24 cellular contexts compared by ENCODE assay signal in the genomic region with DNA sequence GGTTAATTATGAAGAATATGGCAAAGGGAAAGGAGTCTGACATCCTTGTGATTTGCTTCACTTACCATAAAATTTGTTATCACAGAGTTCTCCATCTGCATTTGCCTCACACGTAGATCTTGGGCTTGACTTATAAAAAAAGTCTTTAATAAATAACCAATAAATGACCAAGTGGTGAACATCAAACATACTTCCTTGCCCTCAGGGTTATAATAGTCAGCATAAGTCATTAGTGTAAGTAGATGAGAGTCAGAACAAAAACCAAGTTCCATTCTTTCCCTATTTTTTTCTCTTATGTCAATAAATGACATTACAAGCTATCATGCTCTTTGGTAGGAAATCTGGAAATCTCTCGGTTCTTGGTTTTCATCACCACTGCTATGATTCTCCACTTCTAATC.
"Had no signal": no experiment of that assay in that cellular context is flagged by ENCODE, and none has a peak within 500 bp of the region (broad histone marks: within the 10 kb centered on the region; RNA-seq: fewer than 3 reads in every experiment).

No MANE protein-coding gene starts in this region.

- H3K36me3 Mint-ChIP-seq: activated CD4-positive, alpha-beta memory T cell treated with anti-CD3 and anti-CD28 coated beads for 36 hours; activated naive CD4-positive, alpha-beta T cell treated with anti-CD3 and anti-CD28 coated beads, Interleukin-2, amount 50 U/mL, for 72 hours had no signal

- H3K4me3 ChIP-seq: ascending aorta, body of pancreas had no signal

- H3K4me1 ChIP-seq: ascending aorta, body of pancreas had no signal

- H3K27me3 ChIP-seq: ascending aorta, body of pancreas had no signal

- H3K27ac Mint-ChIP-seq: activated B cell treated with CpG ODN at 0.5 μM for 24 hours; activated CD4-positive, alpha-beta memory T cell treated with anti-CD3 and anti-CD28 coated beads for 36 hours; activated CD4-positive, alpha-beta T cell treated with anti-CD3 and anti-CD28 coated beads, Interleukin-2, amount 10 ng/mL, durations not matched to agents 24 days and 14 days; activated naive CD4-positive, alpha-beta T cell treated with anti-CD3 and anti-CD28 coated beads, Interleukin-2, amount 50 U/mL, for 72 hours; activated naive CD8-positive, alpha-beta T cell treated with anti-CD3 and anti-CD28 coated beads, Interleukin-2, amount 50 U/mL, for 24 hours; T-helper 17 cell had no signal

- H3K27me3 Mint-ChIP-seq: activated B cell treated with CpG ODN at 0.5 μM for 24 hours; activated CD4-positive, alpha-beta memory T cell treated with anti-CD3 and anti-CD28 coated beads for 36 hours; activated CD4-positive, alpha-beta T cell treated with anti-CD3 and anti-CD28 coated beads, Interleukin-2, amount 10 ng/mL, durations not matched to agents 24 days and 14 days; activated naive CD8-positive, alpha-beta T cell treated with anti-CD3 and anti-CD28 coated beads, Interleukin-2, amount 50 U/mL, for 24 hours; T-helper 17 cell had no signal

- H3K4me1 Mint-ChIP-seq: activated B cell treated with CpG ODN at 0.5 μM for 24 hours; activated CD4-positive, alpha-beta T cell treated with anti-CD3 and anti-CD28 coated beads, Interleukin-2, amount 10 ng/mL, durations not matched to agents 24 days and 14 days; activated naive CD8-positive, alpha-beta T cell treated with anti-CD3 and anti-CD28 coated beads, Interleukin-2, amount 50 U/mL, for 24 hours; T-helper 17 cell had no signal

- H3K4me3 Mint-ChIP-seq: activated B cell treated with CpG ODN at 0.5 μM for 24 hours; activated CD4-positive, alpha-beta memory T cell treated with anti-CD3 and anti-CD28 coated beads for 36 hours; activated CD4-positive, alpha-beta T cell treated with anti-CD3 and anti-CD28 coated beads, Interleukin-2, amount 10 ng/mL, durations not matched to agents 24 days and 14 days; activated naive CD8-positive, alpha-beta T cell treated with anti-CD3 and anti-CD28 coated beads, Interleukin-2, amount 50 U/mL, for 24 hours; activated T-cell treated with anti-CD3 and anti-CD28 coated beads, Interleukin-2, amount 50 U/mL, for 4 hours; T-helper 17 cell had no signal

- H3K27ac ChIP-seq: ascending aorta, body of pancreas had no signal

- H3K36me3 ChIP-seq: ascending aorta had no signal

- H3K9me3 ChIP-seq: ascending aorta, body of pancreas had no signal

- H3K9me3 Mint-ChIP-seq: activated B cell treated with CpG ODN at 0.5 μM for 24 hours; activated CD4-positive, alpha-beta T cell treated with anti-CD3 and anti-CD28 coated beads, Interleukin-2, amount 10 ng/mL, durations not matched to agents 24 days and 14 days; activated T-cell treated with anti-CD3 and anti-CD28 coated beads, Interleukin-2, amount 50 U/mL, for 4 hours had no signal

- DNase-seq: activated B cell treated with CpG ODN at 0.5 μM for 24 hours; activated CD4-positive, alpha-beta memory T cell treated with anti-CD3 and anti-CD28 coated beads for 36 hours; activated CD4-positive, alpha-beta T cell treated with anti-CD3 and anti-CD28 coated beads for 1 hour; activated CD4-positive, alpha-beta T cell treated with anti-CD3 and anti-CD28 coated beads, Interleukin-2, amount 10 ng/mL, durations not matched to agents 24 days and 14 days; activated CD8-positive, alpha-beta memory T cell treated with anti-CD3 and anti-CD28 coated beads for 24 hours; activated effector memory CD4-positive, alpha-beta T cell treated with anti-CD3 and anti-CD28 coated beads, Interleukin-2, amount 50 U/mL, for 16 hours; activated naive CD4-positive, alpha-beta T cell treated with Interleukin-2 at 50 U/mL for 16 hours; activated naive CD8-positive, alpha-beta T cell treated with anti-CD3 and anti-CD28 coated beads, Interleukin-2, amount 50 U/mL, for 24 hours; activated T-cell treated with anti-CD3 and anti-CD28 coated beads, Interleukin-2, amount 50 U/mL, for 4 hours; amniotic stem cell; body of pancreas; Karpas-422; MM.1S; NCI-H1105 treated with DMSO at 0.1 percent for 48 hours; NCI-H1436 treated with DMSO at 0.1 percent for 48 hours; NCI-H187 treated with DMSO at 0.1 percent for 48 hours; NCI-H2081 treated with DMSO at 0.1 percent for 48 hours; NCI-H446; NCI-H524; SIG-M5; T-helper 17 cell; T-helper 9 cell had no signal
